In the genomic region with DNA sequence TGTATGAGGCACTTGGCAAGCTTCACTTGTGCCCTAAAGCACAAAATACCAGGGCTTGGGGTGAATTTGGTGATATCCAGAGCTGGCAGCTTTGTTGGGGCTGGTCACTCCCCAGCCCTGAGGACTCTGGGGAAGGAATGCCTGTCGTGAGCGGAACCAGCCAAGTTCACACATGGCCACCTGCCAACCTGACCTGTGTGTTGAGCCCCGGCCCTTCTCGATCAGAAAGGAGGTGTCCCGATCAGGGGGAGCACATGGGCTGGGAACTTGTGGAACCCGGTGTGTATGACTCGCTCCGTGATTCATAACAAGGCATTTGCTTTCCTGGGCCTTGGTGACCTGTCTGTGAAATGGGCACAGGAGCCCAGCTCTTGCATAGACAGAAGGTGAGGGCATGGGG, we compare ENCODE assay signal across 34 cellular contexts. TPM values are rescaled to one million over a fixed set of nuclear protein-coding genes. Genes with fewer than 3 reads are reported as not detected.
DNase-seq lines count a peak whose midpoint lies in the region; ATAC-seq, FAIRE-seq and TF ChIP-seq lines count a peak whose summit lies in the region.
"Had no signal": no experiment of that assay in that cellular context is flagged by ENCODE, and none has a peak within 500 bp of the region (broad histone marks: within the 10 kb centered on the region; RNA-seq: fewer than 3 reads in every experiment).

No MANE protein-coding gene starts in this region.

- H3K27me3 ChIP-seq in CD8-positive, alpha-beta T cell (ENCODE audit: insufficient read depth, low read length) = no peaks in the 10 kb centered on the region
- H3K27me3 ChIP-seq: ovary, upper lobe of right lung had no signal

- H3K36me3 Mint-ChIP-seq in CD8-positive, alpha-beta T cell = peaks cover 49% of the 10 kb centered on the region
- peaks cover 29% of the 10 kb centered on the region for H3K36me3 Mint-ChIP-seq in nephron (ENCODE audit: low read depth)

- no peak for TF ChIP-seq CTCF in CD8-positive, alpha-beta T cell (IDR thresholded peaks at IDR 0.05)
- TF ChIP-seq CTCF in nephron (IDR thresholded peaks at IDR 0.05; ENCODE audit: unreplicated experiment in 3 of 3) = no peak

- no peaks in the 10 kb centered on the region for H3K27me3 Mint-ChIP-seq in CD8-positive, alpha-beta T cell (ENCODE audit: low read depth)
- no peaks in the 10 kb centered on the region for H3K27me3 Mint-ChIP-seq in nephron (ENCODE audit: low read depth)
- H3K27me3 Mint-ChIP-seq: activated CD4-positive, alpha-beta T cell treated with anti-CD3 and anti-CD28 coated beads, Interleukin-2, amount 10 ng/mL, durations not matched to agents 24 days and 14 days; activated CD8-positive, alpha-beta memory T cell treated with anti-CD3 and anti-CD28 coated beads, Interleukin-2, amount 10 ng/mL, durations not matched to agents 7 days and 5 days; activated naive CD8-positive, alpha-beta T cell treated with anti-CD3 and anti-CD28 coated beads, Interleukin-2, amount 10 ng/mL, durations not matched to agents 7 days and 5 days; central memory CD8-positive, alpha-beta T cell; naive thymus-derived CD4-positive, alpha-beta T cell had no signal

- POLR2A ChIA-PET in CD8-positive, alpha-beta T cell (lab: Charles Lee) = interaction anchor here (0.7 kb wide), 1 partner anchor 13 kb away, joined by 3 read pairs; no protein-coding TSS in a partner anchor

- peaks cover 8% of the 10 kb centered on the region for H3K9me3 Mint-ChIP-seq in CD8-positive, alpha-beta T cell
- H3K9me3 Mint-ChIP-seq in nephron = peaks cover 6% of the 10 kb centered on the region

- H3K4me1 Mint-ChIP-seq in CD8-positive, alpha-beta T cell (ENCODE audit: low read depth) = peaks cover 14% of the 10 kb centered on the region
- peaks cover 36% of the 10 kb centered on the region for H3K4me1 Mint-ChIP-seq in nephron
- H3K4me1 Mint-ChIP-seq: activated CD8-positive, alpha-beta memory T cell treated with anti-CD3 and anti-CD28 coated beads, Interleukin-2, amount 10 ng/mL, durations not matched to agents 7 days and 5 days had no signal

- no peak for FAIRE-seq in frontal cortex (lab: Jason Lieb, UNC)
- FAIRE-seq: astrocyte, endometrium had no signal

- DNase-seq in CD8-positive, alpha-beta T cell = no peak
- DNase-seq in EH (ENCODE audit: low read depth) (peak; percentile 31), astrocyte of the hippocampus (ENCODE audit: low read depth, low spot score) (peak; percentile 67), ecto neural progenitor cell (ENCODE audit: low spot score) (no peak), frontal cortex (ENCODE audit: low spot score in 2 of 2) (no peak)
- DNase-seq: activated CD4-positive, alpha-beta T cell treated with anti-CD3 and anti-CD28 coated beads, Interleukin-2, amount 10 ng/mL, durations not matched to agents 24 days and 14 days; activated CD8-positive, alpha-beta memory T cell treated with anti-CD3 and anti-CD28 coated beads, Interleukin-2, amount 10 ng/mL, durations not matched to agents 7 days and 5 days; activated naive CD8-positive, alpha-beta T cell treated with anti-CD3 and anti-CD28 coated beads, Interleukin-2, amount 10 ng/mL, durations not matched to agents 7 days and 5 days; C1 segment of cervical spinal cord; Caco-2; dermis blood vessel endothelial cell; DMS79 treated with DMSO at 0.1 percent for 48 hours; hypothalamus; immature natural killer cell; left ventricle myocardium superior; midbrain; naive thymus-derived CD4-positive, alpha-beta T cell; NCI-H1048; NCI-H187; NCI-H2171 treated with DMSO at 0.1 percent for 48 hours; NCI-H524; right cardiac atrium; stimulated activated CD4-positive, alpha-beta T cell treated with anti-CD3 and anti-CD28 coated beads, Interleukin-12 subunit alpha, Interleukin-12 subunit beta, amount 100 ng/mL, for 4 hours; stimulated activated CD4-positive, alpha-beta T cell treated with anti-CD3 and anti-CD28 coated beads, Interleukin-4, amount 100 ng/mL, for 1 hour; upper lobe of right lung had no signal

- H3K27ac ChIP-seq in CD8-positive, alpha-beta T cell (ENCODE audit: low read depth, low read length) = no peak overlapping the region
- H3K27ac ChIP-seq: HL-60, ovary, upper lobe of right lung had no signal

- H3K36me3 ChIP-seq in CD8-positive, alpha-beta T cell (ENCODE audit: insufficient read depth, low read length) = no peaks in the 10 kb centered on the region
- H3K36me3 ChIP-seq: ovary had no signal

- no peak overlapping the region for H3K4me3 ChIP-seq in CD8-positive, alpha-beta T cell (ENCODE audit: low read depth, low read length)
- H3K4me3 ChIP-seq: ovary, upper lobe of right lung had no signal

- intact Hi-C loops in CD8-positive, alpha-beta T cell (cut with DNase I, micrococcal nuclease) = no loop called here

- H3K4me3 Mint-ChIP-seq in CD8-positive, alpha-beta T cell = no peak overlapping the region
- H3K4me3 Mint-ChIP-seq in nephron = no peak overlapping the region
- H3K4me3 Mint-ChIP-seq: activated CD4-positive, alpha-beta T cell treated with anti-CD3 and anti-CD28 coated beads, Interleukin-2, amount 10 ng/mL, durations not matched to agents 24 days and 14 days; activated CD8-positive, alpha-beta memory T cell treated with anti-CD3 and anti-CD28 coated beads, Interleukin-2, amount 10 ng/mL, durations not matched to agents 7 days and 5 days; activated naive CD8-positive, alpha-beta T cell treated with anti-CD3 and anti-CD28 coated beads, Interleukin-2, amount 10 ng/mL, durations not matched to agents 7 days and 5 days; central memory CD8-positive, alpha-beta T cell; immature natural killer cell; naive thymus-derived CD4-positive, alpha-beta T cell had no signal

- CTCF ChIA-PET in CD8-positive, alpha-beta T cell (lab: Charles Lee) = no interaction called here

- no peak for ATAC-seq in CD8-positive, alpha-beta T cell
- no peak for ATAC-seq in HG02571 (IDR thresholded peaks at IDR 0.05; ENCODE audit: unreplicated experiment)
- ATAC-seq: activated CD8-positive, alpha-beta memory T cell treated with anti-CD3 and anti-CD28 coated beads, Interleukin-2, amount 10 ng/mL, durations not matched to agents 7 days and 5 days; HCT116; left ventricle myocardium superior; naive thymus-derived CD4-positive, alpha-beta T cell; right cardiac atrium; Right ventricle myocardium inferior had no signal

- H3K9me3 ChIP-seq in CD8-positive, alpha-beta T cell (ENCODE audit: low read length) = no peaks in the 10 kb centered on the region
- H3K9me3 ChIP-seq: Caco-2, ovary, upper lobe of right lung had no signal

- no peaks in the 10 kb centered on the region for H3K4me1 ChIP-seq in CD8-positive, alpha-beta T cell (ENCODE audit: insufficient read depth, low read length)

- H3K27ac Mint-ChIP-seq in CD8-positive, alpha-beta T cell = peak overlapping the region; percentile 37
- peak overlapping the region; percentile 29 to 75 (median 53) for H3K27ac Mint-ChIP-seq in nephron
- H3K27ac Mint-ChIP-seq: activated CD4-positive, alpha-beta T cell treated with anti-CD3 and anti-CD28 coated beads, Interleukin-2, amount 10 ng/mL, durations not matched to agents 24 days and 14 days; activated CD8-positive, alpha-beta memory T cell treated with anti-CD3 and anti-CD28 coated beads, Interleukin-2, amount 10 ng/mL, durations not matched to agents 7 days and 5 days; activated naive CD8-positive, alpha-beta T cell treated with anti-CD3 and anti-CD28 coated beads, Interleukin-2, amount 10 ng/mL, durations not matched to agents 7 days and 5 days; immature natural killer cell had no signal

RNA-seq across cellular contexts. Expression of gene AGPAT3, which starts 43.1 kb away (rescaled TPM):
- total RNA-seq in CD8-positive, alpha-beta T cell = 10 to 100 TPM; 34.6 to 37.5 TPM
- 26.1 TPM for total RNA-seq in frontal cortex

Comparison
In these comparisons a context has a peak if more than half of its experiments do, and no peak if none do; other contexts are left out.
1. DNase-seq: peak in EH (single experiment) and astrocyte of the hippocampus (single experiment); none in CD8-positive, alpha-beta T cell (0 of 7), ecto neural progenitor cell (single experiment) and frontal cortex (0 of 2).